Comparison of ENCODE assay signal across 19 cellular contexts in genomic region chr7:33700001-33700899, GRCh38.
"Had no signal": no experiment of that assay in that cellular context is flagged by ENCODE, and none has a peak within 500 bp of the region (broad histone marks: within the 10 kb centered on the region; RNA-seq: fewer than 3 reads in every experiment).

No MANE protein-coding gene starts in this region.

- H3K4me3 ChIP-seq: K562 had no signal

- ATAC-seq: activated CD8-positive, alpha-beta memory T cell treated with anti-CD3 and anti-CD28 coated beads, Interleukin-2, amount 10 ng/mL, durations not matched to agents 7 days and 5 days; K562; T-helper 17 cell; WTC11 had no signal

- DNase-seq: activated CD4-positive, alpha-beta T cell treated with anti-CD3 and anti-CD28 coated beads, Interleukin-2, amount 10 ng/mL, durations not matched to agents 24 days and 14 days; activated CD4-positive, alpha-beta T cell treated with anti-CD3 and anti-CD28 coated beads, Interleukin-2, amount 50 U/mL, for 48 hours; activated CD4-positive, CD25-positive, alpha-beta regulatory T cell treated with anti-CD3 and anti-CD28 coated beads, Interleukin-2, amount 50 U/mL, for 72 hours; activated CD8-positive, alpha-beta memory T cell treated with anti-CD3 and anti-CD28 coated beads, Interleukin-2, amount 10 ng/mL, durations not matched to agents 7 days and 5 days; activated effector memory CD4-positive, alpha-beta T cell treated with Interleukin-2 at 50 U/mL for 16 hours; activated naive CD4-positive, alpha-beta T cell; activated T-cell treated with anti-CD3 and anti-CD28 coated beads, Interleukin-2, amount 50 U/mL, for 24 hours; aorta; Karpas-422; MM.1S; NCI-H1436 treated with DMSO at 0.1 percent for 48 hours; NCI-H187; NCI-H2081; NCI-H510A treated with DMSO at 0.1 percent for 48 hours; SHP77 treated with DMSO at 0.1 percent for 48 hours; T-helper 17 cell; T-helper 9 cell had no signal
